In the genomic region with DNA sequence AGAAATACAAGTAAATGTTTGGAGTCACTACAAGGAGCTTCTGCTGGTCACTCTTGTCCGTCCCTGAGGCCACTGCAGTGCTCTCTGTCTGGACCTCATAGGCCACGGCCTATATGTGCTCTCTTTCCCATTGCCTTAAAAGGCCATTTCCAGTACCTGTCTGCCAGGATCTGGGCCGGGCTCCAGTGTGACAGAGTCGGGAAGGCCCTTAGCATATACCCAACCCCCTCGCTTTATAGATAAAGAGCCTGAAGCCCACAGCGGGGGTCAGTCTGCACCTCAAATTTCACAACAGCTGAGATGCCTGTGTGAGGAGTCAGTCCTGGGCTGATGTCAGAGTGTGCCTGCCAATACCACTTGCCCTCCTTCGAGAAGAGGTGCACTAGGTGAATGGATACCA, we compare ENCODE assay signal across 2 cellular contexts.
TF ChIP-seq lines count a peak whose summit lies in the region.

No MANE protein-coding gene starts in this region.

TF ChIP-seq in WTC11, 78 proteins besides CTCF, POLR2A, EP300 and RAD21 (continued from another document):
- TF ChIP-seq, protein P1, sequence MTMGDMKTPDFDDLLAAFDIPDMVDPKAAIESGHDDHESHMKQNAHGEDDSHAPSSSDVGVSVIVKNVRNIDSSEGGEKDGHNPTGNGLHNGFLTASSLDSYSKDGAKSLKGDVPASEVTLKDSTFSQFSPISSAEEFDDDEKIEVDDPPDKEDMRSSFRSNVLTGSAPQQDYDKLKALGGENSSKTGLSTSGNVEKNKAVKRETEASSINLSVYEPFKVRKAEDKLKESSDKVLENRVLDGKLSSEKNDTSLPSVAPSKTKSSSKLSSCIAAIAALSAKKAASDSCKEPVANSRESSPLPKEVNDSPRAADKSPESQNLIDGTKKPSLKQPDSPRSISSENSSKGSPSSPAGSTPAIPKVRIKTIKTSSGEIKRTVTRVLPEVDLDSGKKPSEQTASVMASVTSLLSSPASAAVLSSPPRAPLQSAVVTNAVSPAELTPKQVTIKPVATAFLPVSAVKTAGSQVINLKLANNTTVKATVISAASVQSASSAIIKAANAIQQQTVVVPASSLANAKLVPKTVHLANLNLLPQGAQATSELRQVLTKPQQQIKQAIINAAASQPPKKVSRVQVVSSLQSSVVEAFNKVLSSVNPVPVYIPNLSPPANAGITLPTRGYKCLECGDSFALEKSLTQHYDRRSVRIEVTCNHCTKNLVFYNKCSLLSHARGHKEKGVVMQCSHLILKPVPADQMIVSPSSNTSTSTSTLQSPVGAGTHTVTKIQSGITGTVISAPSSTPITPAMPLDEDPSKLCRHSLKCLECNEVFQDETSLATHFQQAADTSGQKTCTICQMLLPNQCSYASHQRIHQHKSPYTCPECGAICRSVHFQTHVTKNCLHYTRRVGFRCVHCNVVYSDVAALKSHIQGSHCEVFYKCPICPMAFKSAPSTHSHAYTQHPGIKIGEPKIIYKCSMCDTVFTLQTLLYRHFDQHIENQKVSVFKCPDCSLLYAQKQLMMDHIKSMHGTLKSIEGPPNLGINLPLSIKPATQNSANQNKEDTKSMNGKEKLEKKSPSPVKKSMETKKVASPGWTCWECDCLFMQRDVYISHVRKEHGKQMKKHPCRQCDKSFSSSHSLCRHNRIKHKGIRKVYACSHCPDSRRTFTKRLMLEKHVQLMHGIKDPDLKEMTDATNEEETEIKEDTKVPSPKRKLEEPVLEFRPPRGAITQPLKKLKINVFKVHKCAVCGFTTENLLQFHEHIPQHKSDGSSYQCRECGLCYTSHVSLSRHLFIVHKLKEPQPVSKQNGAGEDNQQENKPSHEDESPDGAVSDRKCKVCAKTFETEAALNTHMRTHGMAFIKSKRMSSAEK (CRISPR knock-in tag; IDR thresholded peaks at IDR 0.05; ENCODE audit: borderline replicate concordance): no peak
- TF ChIP-seq SP1 (CRISPR knock-in tag; conservative IDR thresholded peaks at IDR 0.05): no peak
- TF ChIP-seq ESRRA (CRISPR knock-in tag; IDR thresholded peaks at IDR 0.05; ENCODE audit: borderline replicate concordance): no peak
- TF ChIP-seq JUN (CRISPR knock-in tag; IDR thresholded peaks at IDR 0.05): no peak
- no peak for TF ChIP-seq CREB1 (CRISPR knock-in tag; IDR thresholded peaks at IDR 0.05)
- TF ChIP-seq, protein P2, sequence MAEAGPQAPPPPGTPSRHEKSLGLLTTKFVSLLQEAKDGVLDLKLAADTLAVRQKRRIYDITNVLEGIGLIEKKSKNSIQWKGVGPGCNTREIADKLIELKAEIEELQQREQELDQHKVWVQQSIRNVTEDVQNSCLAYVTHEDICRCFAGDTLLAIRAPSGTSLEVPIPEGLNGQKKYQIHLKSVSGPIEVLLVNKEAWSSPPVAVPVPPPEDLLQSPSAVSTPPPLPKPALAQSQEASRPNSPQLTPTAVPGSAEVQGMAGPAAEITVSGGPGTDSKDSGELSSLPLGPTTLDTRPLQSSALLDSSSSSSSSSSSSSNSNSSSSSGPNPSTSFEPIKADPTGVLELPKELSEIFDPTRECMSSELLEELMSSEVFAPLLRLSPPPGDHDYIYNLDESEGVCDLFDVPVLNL (CRISPR knock-in tag; IDR thresholded peaks at IDR 0.05; ENCODE audit: borderline replicate concordance, low read depth): no peak
- TF ChIP-seq RELA (CRISPR knock-in tag; IDR thresholded peaks at IDR 0.05; ENCODE audit: borderline replicate concordance): no peak
- TF ChIP-seq, protein P3, sequence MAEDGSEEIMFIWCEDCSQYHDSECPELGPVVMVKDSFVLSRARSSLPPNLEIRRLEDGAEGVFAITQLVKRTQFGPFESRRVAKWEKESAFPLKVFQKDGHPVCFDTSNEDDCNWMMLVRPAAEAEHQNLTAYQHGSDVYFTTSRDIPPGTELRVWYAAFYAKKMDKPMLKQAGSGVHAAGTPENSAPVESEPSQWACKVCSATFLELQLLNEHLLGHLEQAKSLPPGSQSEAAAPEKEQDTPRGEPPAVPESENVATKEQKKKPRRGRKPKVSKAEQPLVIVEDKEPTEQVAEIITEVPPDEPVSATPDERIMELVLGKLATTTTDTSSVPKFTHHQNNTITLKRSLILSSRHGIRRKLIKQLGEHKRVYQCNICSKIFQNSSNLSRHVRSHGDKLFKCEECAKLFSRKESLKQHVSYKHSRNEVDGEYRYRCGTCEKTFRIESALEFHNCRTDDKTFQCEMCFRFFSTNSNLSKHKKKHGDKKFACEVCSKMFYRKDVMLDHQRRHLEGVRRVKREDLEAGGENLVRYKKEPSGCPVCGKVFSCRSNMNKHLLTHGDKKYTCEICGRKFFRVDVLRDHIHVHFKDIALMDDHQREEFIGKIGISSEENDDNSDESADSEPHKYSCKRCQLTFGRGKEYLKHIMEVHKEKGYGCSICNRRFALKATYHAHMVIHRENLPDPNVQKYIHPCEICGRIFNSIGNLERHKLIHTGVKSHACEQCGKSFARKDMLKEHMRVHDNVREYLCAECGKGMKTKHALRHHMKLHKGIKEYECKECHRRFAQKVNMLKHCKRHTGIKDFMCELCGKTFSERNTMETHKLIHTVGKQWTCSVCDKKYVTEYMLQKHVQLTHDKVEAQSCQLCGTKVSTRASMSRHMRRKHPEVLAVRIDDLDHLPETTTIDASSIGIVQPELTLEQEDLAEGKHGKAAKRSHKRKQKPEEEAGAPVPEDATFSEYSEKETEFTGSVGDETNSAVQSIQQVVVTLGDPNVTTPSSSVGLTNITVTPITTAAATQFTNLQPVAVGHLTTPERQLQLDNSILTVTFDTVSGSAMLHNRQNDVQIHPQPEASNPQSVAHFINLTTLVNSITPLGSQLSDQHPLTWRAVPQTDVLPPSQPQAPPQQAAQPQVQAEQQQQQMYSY (CRISPR knock-in tag; IDR thresholded peaks at IDR 0.05): no peak
- no peak for TF ChIP-seq NR1H2 (CRISPR knock-in tag; IDR thresholded peaks at IDR 0.05)
- no peak for TF ChIP-seq ZBTB21 (CRISPR knock-in tag; IDR thresholded peaks at IDR 0.05; ENCODE audit: borderline replicate concordance)
- TF ChIP-seq, protein P4, sequence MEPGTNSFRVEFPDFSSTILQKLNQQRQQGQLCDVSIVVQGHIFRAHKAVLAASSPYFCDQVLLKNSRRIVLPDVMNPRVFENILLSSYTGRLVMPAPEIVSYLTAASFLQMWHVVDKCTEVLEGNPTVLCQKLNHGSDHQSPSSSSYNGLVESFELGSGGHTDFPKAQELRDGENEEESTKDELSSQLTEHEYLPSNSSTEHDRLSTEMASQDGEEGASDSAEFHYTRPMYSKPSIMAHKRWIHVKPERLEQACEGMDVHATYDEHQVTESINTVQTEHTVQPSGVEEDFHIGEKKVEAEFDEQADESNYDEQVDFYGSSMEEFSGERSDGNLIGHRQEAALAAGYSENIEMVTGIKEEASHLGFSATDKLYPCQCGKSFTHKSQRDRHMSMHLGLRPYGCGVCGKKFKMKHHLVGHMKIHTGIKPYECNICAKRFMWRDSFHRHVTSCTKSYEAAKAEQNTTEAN (CRISPR knock-in tag; IDR thresholded peaks at IDR 0.05): no peak
- no peak for TF ChIP-seq TEAD1 (CRISPR knock-in tag; IDR thresholded peaks at IDR 0.05)

TF ChIP-seq in HepG2, 621 proteins besides CTCF, POLR2A, EP300 and RAD21 (continued from another document):
- TF ChIP-seq, protein P5, sequence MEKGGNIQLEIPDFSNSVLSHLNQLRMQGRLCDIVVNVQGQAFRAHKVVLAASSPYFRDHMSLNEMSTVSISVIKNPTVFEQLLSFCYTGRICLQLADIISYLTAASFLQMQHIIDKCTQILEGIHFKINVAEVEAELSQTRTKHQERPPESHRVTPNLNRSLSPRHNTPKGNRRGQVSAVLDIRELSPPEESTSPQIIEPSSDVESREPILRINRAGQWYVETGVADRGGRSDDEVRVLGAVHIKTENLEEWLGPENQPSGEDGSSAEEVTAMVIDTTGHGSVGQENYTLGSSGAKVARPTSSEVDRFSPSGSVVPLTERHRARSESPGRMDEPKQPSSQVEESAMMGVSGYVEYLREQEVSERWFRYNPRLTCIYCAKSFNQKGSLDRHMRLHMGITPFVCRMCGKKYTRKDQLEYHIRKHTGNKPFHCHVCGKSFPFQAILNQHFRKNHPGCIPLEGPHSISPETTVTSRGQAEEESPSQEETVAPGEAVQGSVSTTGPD (CRISPR knock-in tag; IDR thresholded peaks at IDR 0.05): no peak
- no peak for TF ChIP-seq ZNF335 (CRISPR knock-in tag; IDR thresholded peaks at IDR 0.05)
- TF ChIP-seq ZNF674 (CRISPR knock-in tag; IDR thresholded peaks at IDR 0.05; ENCODE audit: low read depth): no peak
- no peak for TF ChIP-seq SALL1 (CRISPR knock-in tag; IDR thresholded peaks at IDR 0.05)
- no peak for TF ChIP-seq SOX6 (IDR thresholded peaks at IDR 0.05)
- TF ChIP-seq SOX6 (CRISPR knock-in tag; IDR thresholded peaks at IDR 0.05): no peak
- no peak for TF ChIP-seq HNF4G (IDR thresholded peaks at IDR 0.05; ENCODE audit: borderline replicate concordance, low read depth, low read length)
- no peak for TF ChIP-seq HNF4G (CRISPR knock-in tag; IDR thresholded peaks at IDR 0.05; ENCODE audit: borderline replicate concordance, low read depth)
- TF ChIP-seq TBX3 (IDR thresholded peaks at IDR 0.05; ENCODE audit: borderline replicate concordance): no peak
- TF ChIP-seq ZNF224 (CRISPR knock-in tag; IDR thresholded peaks at IDR 0.05): no peak
- TF ChIP-seq, protein P4 (CRISPR knock-in tag; conservative IDR thresholded peaks at IDR 0.05): no peak
- TF ChIP-seq, protein P6, sequence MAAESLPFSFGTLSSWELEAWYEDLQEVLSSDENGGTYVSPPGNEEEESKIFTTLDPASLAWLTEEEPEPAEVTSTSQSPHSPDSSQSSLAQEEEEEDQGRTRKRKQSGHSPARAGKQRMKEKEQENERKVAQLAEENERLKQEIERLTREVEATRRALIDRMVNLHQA (CRISPR knock-in tag; IDR thresholded peaks at IDR 0.05): no peak
- TF ChIP-seq CBX2 (IDR thresholded peaks at IDR 0.05; ENCODE audit: low read depth, low read length): no peak
- no peak for TF ChIP-seq CBX2 (CRISPR knock-in tag; IDR thresholded peaks at IDR 0.05; ENCODE audit: low read depth)
TF ChIP-seq in HepG2: peak in this region for 0.
